In genomic region chrX:135520022-135520552, GRCh38 we compare ENCODE assay signal across 8 cellular contexts. TPM values are rescaled to one million over a fixed set of nuclear protein-coding genes. Genes with fewer than 3 reads are reported as not detected.
A peak's percentile ranks its signal among the peaks of the same experiment; 100 is the strongest.
DNase-seq lines count a peak whose midpoint lies in the region; ATAC-seq, FAIRE-seq and TF ChIP-seq lines count a peak whose summit lies in the region.

No MANE protein-coding gene starts in this region.

- 0 out of 2 replicates have a peak, but pooled peaks cover 9% of the 10 kb centered on the region for H3K4me1 ChIP-seq in HUES6 (ENCODE audit: control insufficient read depth, insufficient read depth, low read length)

- peak overlapping the region; percentile 96 to 100 (median 98) for H3K4me3 Mint-ChIP-seq in naive B cell

- peaks cover 12 to 27% (median 20%) of the 10 kb centered on the region in 3 donors for H3K4me1 Mint-ChIP-seq in naive B cell

- ATAC-seq in naive B cell (ENCODE audit: low read depth in 2 of 2) (no peak), left colon (no peak), GM21381 (IDR thresholded peaks at IDR 0.05; ENCODE audit: unreplicated experiment) (no peak)

- H3K9me3 Mint-ChIP-seq in naive B cell = peaks cover 0 to 4% (median 0%) of the 10 kb centered on the region in 7 donors

- TF ChIP-seq CTCF in GM06990 (IDR thresholded peaks at IDR 0.05; ENCODE audit: insufficient read depth, low read length, poor library complexity, severe bottlenecking) (no peak), choroid plexus epithelial cell (conservative IDR thresholded peaks at IDR 0.05; ENCODE audit: low read depth, low read length) (no peak)

- peak overlapping the region in 5 of 6 donors; percentile 96 to 100 (median 99) for H3K27ac Mint-ChIP-seq in naive B cell

- H3K36me3 Mint-ChIP-seq in naive B cell = peaks cover 0 to 5% of the 10 kb centered on the region in 2 donors

- H3K27ac ChIP-seq in HUES6 (ENCODE audit: low read depth, low read length) = no peak overlapping the region

- DNase-seq in GM06990 (ENCODE audit: extremely low read depth, insufficient read length) = no peak
- DNase-seq in choroid plexus epithelial cell (ENCODE audit: low read depth) = peak; percentile 76
- no peak for DNase-seq in naive B cell
- no peak for DNase-seq in NCI-H2196 treated with DMSO at 0.1 percent for 48 hours (lab: John Stamatoyannopoulos, UW; ENCODE audit: unreplicated experiment)
- DNase-seq in left colon = no peak
- no peak for DNase-seq in frontal cortex (ENCODE audit: low spot score in 2 of 2)

- FAIRE-seq in frontal cortex (lab: Jason Lieb, UNC) = no peak

- peak overlapping the region; percentile 56 for H3K9ac ChIP-seq in HUES6 (ENCODE audit: low read length)

- no peaks in the 10 kb centered on the region for H3K9me3 ChIP-seq in HUES6 (ENCODE audit: control insufficient read depth, insufficient read depth, low read depth, low read length)

- peak overlapping the region; percentile 53 for H3K4me3 ChIP-seq in GM06990 (replicated peaks; ENCODE audit: low read depth, low read length)
- H3K4me3 ChIP-seq in HUES6 (ENCODE audit: low read depth, low read length) = peak overlapping the region; percentile 95
- peak overlapping the region; percentile 71 for H3K4me3 ChIP-seq in choroid plexus epithelial cell (ENCODE audit: low read depth, low read length)

- no peaks in the 10 kb centered on the region for H3K27me3 Mint-ChIP-seq in naive B cell

- H3K36me3 ChIP-seq in GM06990 (ENCODE audit: control insufficient read depth, insufficient read depth, low read length) (no peaks in the 10 kb centered on the region), HUES6 (ENCODE audit: control insufficient read depth, insufficient read depth, low read length) (no peaks in the 10 kb centered on the region)

- intact Hi-C loops in left colon (cut with DNase I, micrococcal nuclease) = no loop called here

- H3K27me3 ChIP-seq in GM06990 (replicated peaks; ENCODE audit: control insufficient read depth, insufficient read depth, low read length) (no peaks in the 10 kb centered on the region), HUES6 (ENCODE audit: control insufficient read depth, insufficient read depth, low read length) (no peaks in the 10 kb centered on the region)

RNA-seq across cellular contexts. Expression of gene INTS6L, which starts 0.4 kb away (rescaled TPM):
- 1 to 10 TPM; 4.7 to 8.1 (median 6.2) TPM for polyA plus RNA-seq in naive B cell (ENCODE audit: low read depth in 6 of 6)
- total RNA-seq in left colon (10 to 100 TPM; 14.9 to 19.8 TPM), frontal cortex (30.6 TPM)
